ENCODE assay signal across 8 cellular contexts in the genomic region with DNA sequence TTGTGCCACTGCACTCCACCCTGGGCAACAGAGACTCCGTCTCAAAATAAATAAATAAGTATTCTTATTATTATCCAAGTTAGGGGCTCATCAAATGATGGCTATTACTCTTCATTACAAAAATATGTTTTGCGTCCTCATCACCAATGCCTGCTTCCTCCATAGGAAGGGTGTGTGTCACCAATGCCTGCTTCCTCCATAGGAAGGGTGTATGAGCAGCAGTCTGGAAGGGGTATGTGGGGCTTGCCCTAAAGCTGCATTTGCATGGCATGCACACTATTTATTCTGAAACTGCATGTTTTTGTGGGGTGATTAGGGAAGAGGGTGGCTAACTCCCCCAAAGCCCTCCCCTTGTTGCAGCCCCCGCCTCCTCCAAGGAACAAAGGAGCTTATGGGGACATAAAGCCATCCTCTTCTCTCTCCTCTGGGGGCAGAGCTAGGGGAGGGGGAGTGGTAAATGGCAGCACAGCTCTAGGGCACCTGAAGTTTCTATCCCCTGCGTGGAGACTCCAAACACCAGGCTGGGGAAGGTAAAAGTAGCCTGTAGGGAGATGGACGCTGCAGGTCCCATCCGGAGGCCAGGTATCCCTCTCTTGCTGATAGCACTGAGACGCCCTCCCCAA. TPM values are rescaled to one million over a fixed set of nuclear protein-coding genes. Genes with fewer than 3 reads are reported as not detected.
DNase-seq lines count a peak whose midpoint lies in the region; ATAC-seq, FAIRE-seq and TF ChIP-seq lines count a peak whose summit lies in the region.

No MANE protein-coding gene starts in this region.

- peaks cover 5% of the 10 kb centered on the region; the same call in 1 of the 2 replicates for H3K36me3 ChIP-seq in BJ (ENCODE audit: control insufficient read depth, insufficient read depth, low read length)
- peaks cover 10% of the 10 kb centered on the region; the same call in 1 of the 2 replicates for H3K36me3 ChIP-seq in HUES6 (ENCODE audit: control insufficient read depth, insufficient read depth, low read length)

- H3K27ac ChIP-seq in HUES6 (ENCODE audit: low read depth, low read length), result no peak overlapping the region

- H3K9ac ChIP-seq in HUES6 (ENCODE audit: low read length), result peak overlapping the region; percentile 89

- peaks cover 16% of the 10 kb centered on the region for H3K4me1 Mint-ChIP-seq in activated T-cell treated with anti-CD3 and anti-CD28 coated beads, Interleukin-2, amount 50 U/mL, for 4 hours (ENCODE audit: low read depth)

- POLR2A ChIA-PET in BJ (lab: Charles Lee), result no interaction called here

- no peak for ATAC-seq in activated T-cell treated with anti-CD3 and anti-CD28 coated beads, Interleukin-2, amount 50 U/mL, for 4 hours
- ATAC-seq in stimulated activated naive CD8-positive, alpha-beta T cell treated with anti-CD3 and anti-CD28 coated beads, Interleukin-15, Interleukin-2, amounts not matched to agents 100 U/mL and 50 U/mL, for 24 hours, result no peak

- no peak for FAIRE-seq in GM19239 (lab: Jason Lieb, UNC)

- TF ChIP-seq CTCF in BJ (IDR thresholded peaks at IDR 0.05; ENCODE audit: insufficient read depth, low read depth, low read length), result no peak

- peaks cover 7% of the 10 kb centered on the region for H3K36me3 Mint-ChIP-seq in activated T-cell treated with anti-CD3 and anti-CD28 coated beads, Interleukin-2, amount 50 U/mL, for 4 hours (ENCODE audit: insufficient read depth)

- H3K4me3 Mint-ChIP-seq in activated T-cell treated with anti-CD3 and anti-CD28 coated beads, Interleukin-2, amount 50 U/mL, for 4 hours, result peak overlapping the region; percentile 93

- H3K27me3 Mint-ChIP-seq in activated T-cell treated with anti-CD3 and anti-CD28 coated beads, Interleukin-2, amount 50 U/mL, for 4 hours (ENCODE audit: low read depth), result no peaks in the 10 kb centered on the region

- no peak for DNase-seq in BJ (ENCODE audit: low read depth)
- no peak for DNase-seq in activated T-cell treated with anti-CD3 and anti-CD28 coated beads, Interleukin-2, amount 50 U/mL, for 4 hours
- DNase-seq in stimulated activated naive CD8-positive, alpha-beta T cell treated with anti-CD3 and anti-CD28 coated beads, Interleukin-15, Interleukin-2, amounts not matched to agents 100 U/mL and 50 U/mL, for 24 hours, result peak; percentile 23
- no peak for DNase-seq in GM19239 (ENCODE audit: insufficient read length, low spot score)
- DNase-seq in HPDE6-E6E7 (ENCODE audit: extremely low spot score), result no peak
- DNase-seq in stimulated activated CD4-positive, alpha-beta T cell treated with anti-CD3 and anti-CD28 coated beads, Interleukin-12 subunit alpha, Interleukin-12 subunit beta, amount 100 ng/mL, for 4 hours, result no peak

- H3K27me3 ChIP-seq in BJ (ENCODE audit: control insufficient read depth, insufficient read depth, low read length) (no peaks in the 10 kb centered on the region), HUES6 (ENCODE audit: control insufficient read depth, insufficient read depth, low read length) (no peaks in the 10 kb centered on the region)

- H3K9me3 ChIP-seq in HUES6 (ENCODE audit: control insufficient read depth, insufficient read depth, low read depth, low read length), result no peaks in the 10 kb centered on the region

- H3K4me3 ChIP-seq in BJ (ENCODE audit: low read depth, low read length) (peak overlapping the region; percentile 67), HUES6 (ENCODE audit: low read depth, low read length) (peak overlapping the region; percentile 92), iPS-11a (ENCODE audit: low read depth, low read length) (peak overlapping the region; percentile 78)

- CTCF ChIA-PET in BJ (lab: Yijun Ruan, JAX), result no interaction called here

- no peaks in the 10 kb centered on the region for H3K9me3 Mint-ChIP-seq in activated T-cell treated with anti-CD3 and anti-CD28 coated beads, Interleukin-2, amount 50 U/mL, for 4 hours

- 0 out of 2 replicates have a peak, but pooled peaks cover 3% of the 10 kb centered on the region for H3K4me1 ChIP-seq in HUES6 (ENCODE audit: control insufficient read depth, insufficient read depth, low read length)

RNA-seq across cellular contexts. Expression of gene CAMKK2, which starts 1.3 kb away (rescaled TPM):
- polyA plus RNA-seq in BJ (2011; rRNA removed), result 27.0 and 35.8 TPM in 2 replicates
- 18.7 and 24.1 TPM in 2 replicates for polyA minus RNA-seq in BJ (2011; rRNA and poly(A)+ RNA removed)
- 10 to 100 TPM; 28.9 to 41.4 (median 39.3) TPM for total RNA-seq in activated T-cell treated with anti-CD3 and anti-CD28 coated beads, Interleukin-2, amount 50 U/mL, for 4 hours

RNA-seq across cellular contexts. Expression of gene ANAPC5, which starts 57.0 kb away (rescaled TPM):
- 159 and 194 TPM in 2 replicates for polyA plus RNA-seq in BJ (2011; rRNA removed)
- polyA minus RNA-seq in BJ (2011; rRNA and poly(A)+ RNA removed), result 85.2 and 127 TPM in 2 replicates
- 100 to 1,000 TPM; 136 to 152 (median 137) TPM for total RNA-seq in activated T-cell treated with anti-CD3 and anti-CD28 coated beads, Interleukin-2, amount 50 U/mL, for 4 hours
